In genomic region chr14:90815567-90815816, GRCh38 we compare ENCODE assay signal across 8 cellular contexts. TPM values are rescaled to one million over a fixed set of nuclear protein-coding genes. Genes with fewer than 3 reads are reported as not detected.
A peak's percentile ranks its signal among the peaks of the same experiment; 100 is the strongest.
DNase-seq lines count a peak whose midpoint lies in the region; ATAC-seq and TF ChIP-seq lines count a peak whose summit lies in the region.

No MANE protein-coding gene starts in this region.

- 36 to 41% methylated on average over 6 of the region's 6 CpGs for WGBS in thyroid gland, 2 donors

- peak overlapping the region; percentile 74 for H3K4me3 ChIP-seq in brain microvascular endothelial cell (ENCODE audit: low read depth, low read length)
- peak overlapping the region in 2 of 3 donors; percentile 25 to 46 for H3K4me3 ChIP-seq in thyroid gland (replicated peaks in 1 of 3)
- no peak overlapping the region for H3K4me3 ChIP-seq in effector memory CD4-positive, alpha-beta T cell (ENCODE audit: insufficient read depth, low read depth, low read length, poor library complexity, severe bottlenecking)

- H3K27me3 ChIP-seq in brain microvascular endothelial cell (replicated peaks), result no peaks in the 10 kb centered on the region
- H3K27me3 ChIP-seq in thyroid gland, result no peaks in the 10 kb centered on the region
- H3K27me3 ChIP-seq in effector memory CD4-positive, alpha-beta T cell (replicated peaks; ENCODE audit: control insufficient read depth, insufficient read depth, low read length, poor library complexity, severe bottlenecking), result no peaks in the 10 kb centered on the region

- in situ Hi-C loops in brain microvascular endothelial cell (cut with HindIII; ENCODE audit: low pct_ligation_motif_present, low sequenced_read_pairs), result no loop called here

- intact Hi-C loops in activated CD4-positive, alpha-beta T cell treated with anti-CD3 and anti-CD28 coated beads, Interleukin-2, amount 10 ng/mL, durations not matched to agents 24 days and 14 days (cut with micrococcal nuclease), result no loop called here
- intact Hi-C loops in thyroid gland (cut with DNase I), result loop anchor here (5.0 kb wide), 1 partner anchor 58 kb away; no protein-coding TSS in a partner anchor

- no peak for TF ChIP-seq POLR2A in thyroid gland (IDR thresholded peaks at IDR 0.05)

- DNase-seq in activated CD4-positive, alpha-beta T cell treated with anti-CD3 and anti-CD28 coated beads, Interleukin-2, amount 10 ng/mL, durations not matched to agents 24 days and 14 days, result no peak
- no peak for DNase-seq in activated CD4-positive, alpha-beta T cell treated with anti-CD3 and anti-CD28 coated beads, Interleukin-2, amount 50 U/mL, for 1 hour
- no peak for DNase-seq in brain microvascular endothelial cell
- no peak for DNase-seq in memory B cell (ENCODE audit: low spot score in 2 of 2)
- no peak for DNase-seq in thyroid gland
- no peak for DNase-seq in effector memory CD4-positive, alpha-beta T cell
- DNase-seq in NCI-H345 (lab: John Stamatoyannopoulos, UW), result no peak
- DNase-seq in inferior parietal cortex (ENCODE audit: extremely low spot score), result no peak

- no peak for TF ChIP-seq CTCF in brain microvascular endothelial cell (IDR thresholded peaks at IDR 0.05; ENCODE audit: low read depth, low read length, missing control alignments)
- no peak for TF ChIP-seq CTCF in thyroid gland (IDR thresholded peaks at IDR 0.05)

- H3K9me3 Mint-ChIP-seq in activated CD4-positive, alpha-beta T cell treated with anti-CD3 and anti-CD28 coated beads, Interleukin-2, amount 10 ng/mL, durations not matched to agents 24 days and 14 days, result no peaks in the 10 kb centered on the region
- no peaks in the 10 kb centered on the region for H3K9me3 Mint-ChIP-seq in memory B cell

- peaks cover 7% of the 10 kb centered on the region for H3K4me1 Mint-ChIP-seq in activated CD4-positive, alpha-beta T cell treated with anti-CD3 and anti-CD28 coated beads, Interleukin-2, amount 10 ng/mL, durations not matched to agents 24 days and 14 days
- peaks cover 4% of the 10 kb centered on the region for H3K4me1 Mint-ChIP-seq in memory B cell

- no peaks in the 10 kb centered on the region for H3K36me3 Mint-ChIP-seq in activated CD4-positive, alpha-beta T cell treated with anti-CD3 and anti-CD28 coated beads, Interleukin-2, amount 10 ng/mL, durations not matched to agents 24 days and 14 days (ENCODE audit: low read depth)
- no peaks in the 10 kb centered on the region for H3K36me3 Mint-ChIP-seq in memory B cell

- no peaks in the 10 kb centered on the region for H3K36me3 ChIP-seq in brain microvascular endothelial cell (replicated peaks)
- H3K36me3 ChIP-seq in thyroid gland, result no peaks in the 10 kb centered on the region
- H3K36me3 ChIP-seq in effector memory CD4-positive, alpha-beta T cell (ENCODE audit: control insufficient read depth, insufficient read depth, low read length), result no peaks in the 10 kb centered on the region

- no peaks in the 10 kb centered on the region for H3K9me3 ChIP-seq in thyroid gland
- H3K9me3 ChIP-seq in effector memory CD4-positive, alpha-beta T cell (ENCODE audit: control insufficient read depth, low read length), result no peaks in the 10 kb centered on the region

- ATAC-seq in memory B cell (ENCODE audit: low read depth), result no peak

- H3K27me3 Mint-ChIP-seq in activated CD4-positive, alpha-beta T cell treated with anti-CD3 and anti-CD28 coated beads, Interleukin-2, amount 10 ng/mL, durations not matched to agents 24 days and 14 days, result peaks cover 34% of the 10 kb centered on the region
- H3K27me3 Mint-ChIP-seq in memory B cell, result peaks cover 11% of the 10 kb centered on the region

- H3K4me1 ChIP-seq in thyroid gland, result peaks cover 5 to 11% of the 10 kb centered on the region in 2 donors
- no peaks in the 10 kb centered on the region for H3K4me1 ChIP-seq in effector memory CD4-positive, alpha-beta T cell (ENCODE audit: control insufficient read depth, insufficient read depth, low read length, poor library complexity, severe bottlenecking)

- peak overlapping the region; percentile 15 for H3K27ac Mint-ChIP-seq in activated CD4-positive, alpha-beta T cell treated with anti-CD3 and anti-CD28 coated beads, Interleukin-2, amount 10 ng/mL, durations not matched to agents 24 days and 14 days
- no peak overlapping the region for H3K27ac Mint-ChIP-seq in memory B cell

- H3K27ac ChIP-seq in brain microvascular endothelial cell (no peak overlapping the region), thyroid gland (no peak overlapping the region)
- no peak overlapping the region for H3K27ac ChIP-seq in effector memory CD4-positive, alpha-beta T cell (ENCODE audit: insufficient read depth, low read length, poor library complexity, severe bottlenecking)

- H3K4me3 Mint-ChIP-seq in activated CD4-positive, alpha-beta T cell treated with anti-CD3 and anti-CD28 coated beads, Interleukin-2, amount 10 ng/mL, durations not matched to agents 24 days and 14 days, result peak overlapping the region; percentile 72
- H3K4me3 Mint-ChIP-seq in memory B cell, result peak overlapping the region; percentile 70

RNA-seq across cellular contexts. Expression of gene TTC7B, which starts 0.7 kb away (rescaled TPM):
- 2.4 and 5.4 TPM in 2 replicates for total RNA-seq in activated CD4-positive, alpha-beta T cell treated with anti-CD3 and anti-CD28 coated beads, Interleukin-2, amount 10 ng/mL, durations not matched to agents 24 days and 14 days
- 10 to 100 TPM; 19.1 to 87.6 (median 22.1) TPM for total RNA-seq in thyroid gland
